8 cellular contexts compared by ENCODE assay signal in genomic region chr4:1562771-1563170, GRCh38.
"Had no signal": no experiment of that assay in that cellular context is flagged by ENCODE, and none has a peak within 500 bp of the region (broad histone marks: within the 10 kb centered on the region; RNA-seq: fewer than 3 reads in every experiment).

No MANE protein-coding gene starts in this region.

- H3K36me3 ChIP-seq: HAP-1 had no signal

- DNase-seq: GM23248, GOT3, H7, H9, HCEC 1CT, HFFc6 had no signal

- H3K9ac ChIP-seq: GM23248 had no signal

- H2AFZ ChIP-seq: GM23248, GM23338 had no signal

- H3K4me2 ChIP-seq: GM23338 had no signal

- H3K4me3 ChIP-seq: GM23248, GM23338, HAP-1 had no signal

- H3K9me3 ChIP-seq: HAP-1 had no signal

- H3K27ac ChIP-seq: GM23248 had no signal
